In genomic region chr10:97914837-97915211, GRCh38 we compare ENCODE assay signal across 9 cellular contexts.
DNase-seq lines count a peak whose midpoint lies in the region; FAIRE-seq and TF ChIP-seq lines count a peak whose summit lies in the region.
"Had no signal": no experiment of that assay in that cellular context is flagged by ENCODE, and none has a peak within 500 bp of the region (broad histone marks: within the 10 kb centered on the region; RNA-seq: fewer than 3 reads in every experiment).

No MANE protein-coding gene starts in this region.

- BruUV-seq in PC-9 (replicated peaks; lab: Mats Ljungman, UMichigan) = no TSS peak

- H3K27me3 Mint-ChIP-seq in nephron progenitor cell (ENCODE audit: low read depth, poor library complexity) = peaks cover 61% of the 10 kb centered on the region

- no peaks in the 10 kb centered on the region for H3K9me3 ChIP-seq in PC-9 (ENCODE audit: insufficient read depth, low read depth)

- no peak overlapping the region for H2AFZ ChIP-seq in PC-9

- peak; percentile 93 for TF ChIP-seq CTCF in 22Rv1 (IDR thresholded peaks at IDR 0.05)
- TF ChIP-seq CTCF in PC-9 (conservative IDR thresholded peaks at IDR 0.05) = peak; percentile 85
- peak; percentile 91 for TF ChIP-seq CTCF in nephron progenitor cell (IDR thresholded peaks at IDR 0.05)

- no peaks in the 10 kb centered on the region for H3K36me3 Mint-ChIP-seq in nephron progenitor cell (ENCODE audit: low read depth)

- H3K4me2 ChIP-seq in PC-9 = peak overlapping the region; percentile 23; the same call in 1 of the 2 replicates

- H3K27ac Mint-ChIP-seq in nephron progenitor cell = no peak overlapping the region

- H3K4me3 Mint-ChIP-seq in nephron progenitor cell = no peak overlapping the region

- H3K79me2 ChIP-seq in PC-9 (ENCODE audit: low read depth) = no peaks in the 10 kb centered on the region

- H3K4me1 Mint-ChIP-seq in nephron progenitor cell = no peaks in the 10 kb centered on the region

- FAIRE-seq in GM18507 (lab: Jason Lieb, UNC) = peak; percentile 78

- H3K36me3 ChIP-seq in PC-9 (ENCODE audit: low read depth) = no peaks in the 10 kb centered on the region

- POLR2A ChIA-PET in PC-9 (lab: Charles Lee; ENCODE audit: unreplicated experiment) = no interaction called here

- no peak overlapping the region for H3K4me3 ChIP-seq in PC-9
- H3K4me3 ChIP-seq: skin epidermis had no signal

- H3K9me3 Mint-ChIP-seq in nephron progenitor cell = no peaks in the 10 kb centered on the region

- CTCF ChIA-PET in PC-9 (lab: Charles Lee) = interaction anchor here (0.6 kb wide), 1 partner anchor 129 kb away, joined by 3 read pairs; no protein-coding TSS in a partner anchor

- no peaks in the 10 kb centered on the region for H3K4me1 ChIP-seq in PC-9 (replicated peaks; ENCODE audit: insufficient read depth)

- DNase-seq in GM18507 (ENCODE audit: extremely low spot score, insufficient read length, low read depth) = peak; percentile 71
- DNase-seq in HuH-7.5 (ENCODE audit: low spot score) = peak; percentile 79
- peak; percentile 35 to 63 for DNase-seq in PC-9
- DNase-seq in activated T-cell treated with anti-CD3 and anti-CD28 coated beads, Interleukin-2, amount 50 U/mL, for 48 hours = peak; percentile 84 to 87
- DNase-seq in fibroblast of gingiva (ENCODE audit: low read depth) = peak; percentile 36
- DNase-seq in nephron progenitor cell = peak; percentile 90
- peak; percentile 65 for DNase-seq in stimulated activated naive CD4-positive, alpha-beta T cell treated with Interleukin-2 at 50 U/mL for 16 hours (lab: John Stamatoyannopoulos, UW)

- H3K27me3 ChIP-seq in PC-9 (ENCODE audit: insufficient read depth, low read depth) = peaks cover 10% of the 10 kb centered on the region

- no peaks in the 10 kb centered on the region for H3K9me2 ChIP-seq in PC-9 (ENCODE audit: insufficient read depth)

- no peaks in the 10 kb centered on the region for H4K20me1 ChIP-seq in PC-9 (ENCODE audit: insufficient read depth)

- intact Hi-C loops in PC-9 (cut with micrococcal nuclease; ENCODE audit: unreplicated experiment) = loop anchor here (1.0 to 10.0 kb wide), 3 partner anchors 126 to 1330 kb away; no protein-coding TSS in a partner anchor

- no peaks in the 10 kb centered on the region for H3F3A ChIP-seq in PC-9 (ENCODE audit: insufficient read depth, low read depth)

- no peak overlapping the region for H3K27ac ChIP-seq in 22Rv1
- H3K27ac ChIP-seq in PC-9 = no peak overlapping the region
- H3K27ac ChIP-seq: skin epidermis had no signal

Comparison
In these comparisons a context has a peak if more than half of its experiments do, and no peak if none do; other contexts are left out.
1. DNase-seq: peak in every context shown above with its lines; median percentile 90 in nephron progenitor cell; 86 in activated T-cell treated with anti-CD3 and anti-CD28 coated beads, Interleukin-2, amount 50 U/mL, for 48 hours; 79 in HuH-7.5; 71 in GM18507; 65 in stimulated activated naive CD4-positive, alpha-beta T cell treated with Interleukin-2 at 50 U/mL for 16 hours; 49 in PC-9; 36 in fibroblast of gingiva.